23 cellular contexts compared by ENCODE assay signal in genomic region chr1:86695400-86695799, GRCh38. TPM values are rescaled to one million over a fixed set of nuclear protein-coding genes. Genes with fewer than 3 reads are reported as not detected.
A peak's percentile ranks its signal among the peaks of the same experiment; 100 is the strongest.
DNase-seq lines count a peak whose midpoint lies in the region; ATAC-seq and TF ChIP-seq lines count a peak whose summit lies in the region.
"Had no signal": no experiment of that assay in that cellular context is flagged by ENCODE, and none has a peak within 500 bp of the region (broad histone marks: within the 10 kb centered on the region; RNA-seq: fewer than 3 reads in every experiment).

No MANE protein-coding gene starts in this region.

- no peak for TF ChIP-seq EP300 in tibial nerve (IDR thresholded peaks at IDR 0.05)

- no peak for TF ChIP-seq POLR2A in tibial nerve (IDR thresholded peaks at IDR 0.05)

- peak; percentile 8 for DNase-seq in EL
- DNase-seq in NCI-H69 (lab: John Stamatoyannopoulos, UW), result peak; percentile 3
- DNase-seq in brain microvascular endothelial cell, result no peak
- peak; percentile 24 for DNase-seq in iris pigment epithelial cell (ENCODE audit: low read depth)
- no peak for DNase-seq in tibial nerve (ENCODE audit: low spot score in 2 of 2)
- no peak for DNase-seq in HAP-1 (ENCODE audit: low spot score in 2 of 2)
- DNase-seq in islet precursor cell, result no peak
- DNase-seq: CD4-positive, CD25-positive, alpha-beta regulatory T cell; COR-L47; DMS 273 treated with DMSO at 0.1 percent for 48 hours; GF-D8; H7; KBM-7; NCI-H1092 treated with DMSO at 0.1 percent for 48 hours; NCI-H146; NCI-H2029 treated with DMSO at 0.1 percent for 48 hours; NCI-H345; NCI-H524; NCI-H82 had no signal

- no peaks in the 10 kb centered on the region for H3K4me1 ChIP-seq in tibial nerve
- H3K4me1 ChIP-seq in HAP-1, result peaks cover 10% of the 10 kb centered on the region

- in situ Hi-C loops in brain microvascular endothelial cell (cut with HindIII; ENCODE audit: low pct_ligation_motif_present, low sequenced_read_pairs), result no loop called here
- in situ Hi-C loops in HAP-1 (cut with MboI; ENCODE audit: low sequenced_read_pairs), result no loop called here

- H3K4me3 ChIP-seq in brain microvascular endothelial cell (ENCODE audit: low read depth, low read length) (no peak overlapping the region), tibial nerve (no peak overlapping the region), HAP-1 (no peak overlapping the region)
- H3K4me3 ChIP-seq: SJSA1 had no signal

- H3K27me3 ChIP-seq in brain microvascular endothelial cell (replicated peaks) (no peaks in the 10 kb centered on the region), tibial nerve (no peaks in the 10 kb centered on the region), HAP-1 (ENCODE audit: low read depth) (no peaks in the 10 kb centered on the region)

- ATAC-seq in GM19397 (IDR thresholded peaks at IDR 0.05; ENCODE audit: unreplicated experiment), result no peak
- ATAC-seq: Right ventricle myocardium inferior had no signal

- WGBS in tibial nerve, 2 donors, result 87 to 95% methylated on average over 2 of the region's 2 CpGs

- no peaks in the 10 kb centered on the region for H3K36me3 ChIP-seq in brain microvascular endothelial cell (replicated peaks)
- no peaks in the 10 kb centered on the region for H3K36me3 ChIP-seq in tibial nerve
- H3K36me3 ChIP-seq in HAP-1 (replicated peaks), result no peaks in the 10 kb centered on the region
- H3K36me3 ChIP-seq: SJSA1 had no signal

- H3K27ac ChIP-seq in brain microvascular endothelial cell, result peak overlapping the region; percentile 9
- H3K27ac ChIP-seq in tibial nerve, result no peak overlapping the region
- H3K27ac ChIP-seq: HL-60, SJSA1 had no signal

- no peaks in the 10 kb centered on the region for H3K9me3 ChIP-seq in tibial nerve
- H3K9me3 ChIP-seq in HAP-1, result no peaks in the 10 kb centered on the region
- H3K9me3 ChIP-seq: SJSA1 had no signal

- TF ChIP-seq CTCF in brain microvascular endothelial cell (IDR thresholded peaks at IDR 0.05; ENCODE audit: low read depth, low read length, missing control alignments) (no peak), tibial nerve (IDR thresholded peaks at IDR 0.05) (no peak)

RNA-seq across cellular contexts. Expression of gene SH3GLB1, which starts 9.0 kb away (rescaled TPM):
- total RNA-seq in tibial nerve, result 10 to 100 TPM; 37.7 to 46.1 (median 40.1) TPM

Comparison
In these comparisons a context has a peak if more than half of its experiments do, and no peak if none do; other contexts are left out.
1. DNase-seq: peak in EL (single experiment), NCI-H69 (single experiment) and iris pigment epithelial cell (single experiment); none in brain microvascular endothelial cell (single experiment), tibial nerve (0 of 2), HAP-1 (0 of 2) and islet precursor cell (single experiment).